28 cellular contexts compared by ENCODE assay signal in genomic region chr9:95483431-95483830, GRCh38.
"Had no signal": no experiment of that assay in that cellular context is flagged by ENCODE, and none has a peak within 500 bp of the region (broad histone marks: within the 10 kb centered on the region; RNA-seq: fewer than 3 reads in every experiment).

No MANE protein-coding gene starts in this region.

- H3K36me3 ChIP-seq: neutrophil, uterus had no signal

- H3K27me3 Mint-ChIP-seq: stimulated activated naive CD8-positive, alpha-beta T cell treated with anti-CD3 and anti-CD28 coated beads, Interleukin-15, amount 100 ng/mL, for 72 hours had no signal

- H3K36me3 Mint-ChIP-seq: naive B cell had no signal

- H3K27ac ChIP-seq: coronary artery, esophagus muscularis mucosa, foreskin keratinocyte, gastroesophageal sphincter, neutrophil, right lobe of liver, suprapubic skin, transverse colon, upper lobe of right lung, uterus had no signal

- H3K27me3 ChIP-seq: esophagus muscularis mucosa, foreskin keratinocyte, gastroesophageal sphincter, heart right ventricle, pancreas, right lobe of liver, suprapubic skin, transverse colon, upper lobe of right lung, uterus had no signal

- H3K9me3 ChIP-seq: esophagus muscularis mucosa, gastroesophageal sphincter, heart right ventricle, mucosa of descending colon, neutrophil, pancreas, right lobe of liver, suprapubic skin, transverse colon, upper lobe of right lung, uterus had no signal

- DNase-seq: dermis blood vessel endothelial cell; effector memory CD4-positive, alpha-beta T cell; foreskin keratinocyte; heart right ventricle; hippocampal formation; immature natural killer cell; islet precursor cell; kidney glomerular epithelial cell; mucosa of descending colon; naive B cell; nephron progenitor cell; pancreas; right lobe of liver; small intestine; stimulated activated CD4-positive, alpha-beta T cell treated with anti-CD3 and anti-CD28 coated beads, Interleukin-15, amount 100 ng/mL, for 24 hours; stimulated activated CD4-positive, alpha-beta T cell treated with anti-CD3 and anti-CD28 coated beads, Interleukin-2, amount 100 ng/mL, for 48 hours; stimulated activated naive CD4-positive, alpha-beta T cell; stimulated activated naive CD8-positive, alpha-beta T cell treated with anti-CD3 and anti-CD28 coated beads, Interleukin-15, amount 100 ng/mL, for 72 hours; transverse colon; upper lobe of right lung; uterus had no signal

- ATAC-seq: foreskin keratinocyte; gastroesophageal sphincter; mucosa of descending colon; right lobe of liver; stimulated activated naive CD8-positive, alpha-beta T cell treated with anti-CD3 and anti-CD28 coated beads, Interleukin-15, amount 100 ng/mL, for 72 hours; upper lobe of right lung had no signal

- H3K4me1 Mint-ChIP-seq: memory B cell, naive B cell had no signal

- H3K4me3 ChIP-seq: coronary artery, esophagus muscularis mucosa, gastroesophageal sphincter, heart right ventricle, lung, mucosa of descending colon, pancreas, right lobe of liver, suprapubic skin, transverse colon, upper lobe of right lung, uterus had no signal

- H3K4me3 Mint-ChIP-seq: immature natural killer cell; memory B cell; naive B cell; nephron progenitor cell; stimulated activated naive CD8-positive, alpha-beta T cell treated with anti-CD3 and anti-CD28 coated beads, Interleukin-15, amount 100 ng/mL, for 72 hours had no signal

- H3K27ac Mint-ChIP-seq: memory B cell had no signal

- H3K4me1 ChIP-seq: foreskin keratinocyte, right lobe of liver, uterus had no signal

- H3K9me3 Mint-ChIP-seq: immature natural killer cell; memory B cell; nephron progenitor cell; stimulated activated naive CD8-positive, alpha-beta T cell treated with anti-CD3 and anti-CD28 coated beads, Interleukin-15, amount 100 ng/mL, for 72 hours had no signal
